In the genomic region with DNA sequence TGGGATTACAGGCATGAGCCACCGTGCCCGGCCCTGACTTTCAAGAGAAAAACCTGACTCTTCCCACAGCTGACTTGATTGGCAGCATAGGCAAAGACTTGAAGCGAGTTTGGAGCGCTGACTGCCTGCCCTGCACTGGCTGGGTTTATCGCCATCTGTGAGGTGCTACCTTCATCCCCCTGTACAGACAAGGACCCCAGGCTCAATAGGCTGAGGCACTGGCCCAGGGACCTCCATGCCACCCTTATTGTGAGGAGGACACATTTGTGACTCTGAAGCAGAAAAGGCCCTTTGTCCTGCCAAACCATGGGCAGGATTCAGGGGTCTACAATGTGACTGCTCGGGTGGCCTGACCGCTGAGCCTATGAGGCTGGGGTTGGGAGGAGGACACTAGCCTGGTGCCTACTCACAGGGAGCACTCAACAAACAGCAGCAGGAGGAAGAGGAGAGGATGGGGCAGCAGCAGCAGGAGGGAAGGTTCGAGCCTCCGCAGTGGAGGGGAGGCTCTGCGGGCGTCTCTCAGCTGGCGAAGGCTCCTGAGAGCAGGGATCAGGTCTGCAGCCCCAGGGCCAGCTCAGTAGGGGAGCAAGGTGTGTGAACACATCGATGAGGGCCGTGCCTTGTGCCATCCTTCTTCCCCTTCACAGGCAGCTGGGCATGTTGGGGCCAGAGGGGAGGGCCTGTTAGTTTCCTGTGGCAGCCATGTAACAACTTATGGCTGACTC, we compare ENCODE assay signal across 11 cellular contexts.
A peak's percentile ranks its signal among the peaks of the same experiment; 100 is the strongest.
DNase-seq lines count a peak whose midpoint lies in the region; ATAC-seq, FAIRE-seq and TF ChIP-seq lines count a peak whose summit lies in the region.
"Had no signal": no experiment of that assay in that cellular context is flagged by ENCODE, and none has a peak within 500 bp of the region (broad histone marks: within the 10 kb centered on the region; RNA-seq: fewer than 3 reads in every experiment).

No MANE protein-coding gene starts in this region.

- POLR2A ChIA-PET in HepG2 (lab: Yijun Ruan, JAX): no interaction called here

- no peaks in the 10 kb centered on the region for H3K36me3 ChIP-seq in right lobe of liver
- H3K36me3 ChIP-seq in HepG2 (replicated peaks in 1 of 2; ENCODE audit: control insufficient read depth in 1 of 2, insufficient read depth in 2 of 2, low read length in 2 of 2): no peaks in the 10 kb centered on the region
- peaks cover 0 to 8% (median 3%) of the 10 kb centered on the region in 4 donors for H3K36me3 ChIP-seq in esophagus muscularis mucosa

- DNase-seq in right lobe of liver (peak; percentile 19 to 52 (median 45)), HepG2 (ENCODE audit: low spot score) (no peak), esophagus muscularis mucosa (ENCODE audit: extremely low spot score) (no peak), omental fat pad (ENCODE audit: low spot score) (peak; percentile 22), GM19240 (ENCODE audit: insufficient read length, low spot score) (no peak), foreskin melanocyte (no peak)
- DNase-seq: C1 segment of cervical spinal cord, NCI-H187 treated with DMSO at 0.1 percent for 48 hours had no signal

- no peak overlapping the region for H3K9ac ChIP-seq in HepG2 (ENCODE audit: insufficient read depth, low read depth, low read length)

- no peaks in the 10 kb centered on the region for H3K79me2 ChIP-seq in HepG2 (ENCODE audit: insufficient read depth, low read length)

- TF ChIP-seq POLR2A in right lobe of liver (IDR thresholded peaks at IDR 0.05) (no peak), HepG2 (IDR thresholded peaks at IDR 0.05; ENCODE audit: insufficient read depth in 1 of 2, low read depth in 2 of 2, low read length in 2 of 2) (no peak), esophagus muscularis mucosa (IDR thresholded peaks at IDR 0.05; ENCODE audit: low read depth) (no peak)

- no peak overlapping the region for H2AFZ ChIP-seq in HepG2 (ENCODE audit: low read length)

- intact Hi-C loops in right lobe of liver (cut with DNase I) (no loop called here), HepG2 (cut with micrococcal nuclease; ENCODE audit: unreplicated experiment) (no loop called here), esophagus muscularis mucosa (cut with DNase I) (no loop called here)

- H3K27me3 ChIP-seq in right lobe of liver (no peaks in the 10 kb centered on the region), HepG2 (ENCODE audit: control insufficient read depth in 1 of 2, insufficient read depth in 2 of 2, low read length in 2 of 2) (peaks cover 34 to 85% of the 10 kb centered on the region in 2 experiments), esophagus muscularis mucosa (no peaks in the 10 kb centered on the region)

- H4K20me1 ChIP-seq in HepG2 (ENCODE audit: insufficient read depth, low read length): peaks cover 5% of the 10 kb centered on the region; the same call in 1 of the 2 replicates

- no peak for ATAC-seq in right lobe of liver
- no peak for ATAC-seq in HepG2
- no peak for ATAC-seq in omental fat pad (ENCODE audit: low FRiP score)
- ATAC-seq in GM18517 (IDR thresholded peaks at IDR 0.05; ENCODE audit: unreplicated experiment): no peak
- no peak for ATAC-seq in HG03095 (IDR thresholded peaks at IDR 0.05; ENCODE audit: unreplicated experiment)

- H3K4me1 ChIP-seq in right lobe of liver (peaks cover 2 to 47% (median 26%) of the 10 kb centered on the region in 4 donors), HepG2 (ENCODE audit: insufficient read depth, low read length) (peaks cover 2% of the 10 kb centered on the region; the same call in 1 of the 2 replicates), esophagus muscularis mucosa (peaks cover 68 to 91% (median 88%) of the 10 kb centered on the region in 4 donors)

- no peak for FAIRE-seq in HepG2 (lab: Jason Lieb, UNC)
- FAIRE-seq: TTC549 had no signal

- no peak for TF ChIP-seq EP300 in HepG2 (IDR thresholded peaks at IDR 0.05; ENCODE audit: low read depth in 2 of 2, low read length in 2 of 2)
- TF ChIP-seq EP300 in HepG2 (CRISPR knock-in tag; IDR thresholded peaks at IDR 0.05; ENCODE audit: borderline replicate concordance): no peak
- TF ChIP-seq EP300 in esophagus muscularis mucosa (IDR thresholded peaks at IDR 0.05): no peak

- BruUV-seq in HepG2 (replicated peaks; lab: Mats Ljungman, UMichigan): no TSS peak

- no peak for TF ChIP-seq RAD21 in HepG2 (CRISPR knock-in tag; IDR thresholded peaks at IDR 0.05)

- no peaks in the 10 kb centered on the region for H3K9me3 ChIP-seq in right lobe of liver
- no peaks in the 10 kb centered on the region for H3K9me3 ChIP-seq in HepG2 (ENCODE audit: low read length)
- H3K9me3 ChIP-seq in esophagus muscularis mucosa: no peaks in the 10 kb centered on the region

- no peak overlapping the region for H3K4me2 ChIP-seq in HepG2 (ENCODE audit: low read depth, low read length)

- in situ Hi-C loops in HepG2 (cut with HindIII; ENCODE audit: extremely low pct_ligation_motif_present, low pct_unique_long_range_greater_than_20kb): no loop called here

- no peak overlapping the region for H3K27ac ChIP-seq in right lobe of liver
- no peak overlapping the region for H3K27ac ChIP-seq in HepG2 (ENCODE audit: extremely low read length, insufficient read depth, low read length)
- H3K27ac ChIP-seq in esophagus muscularis mucosa (replicated peaks in 1 of 4): peak overlapping the region; percentile 99 to 100 (median 100)

- 95% methylated on average over 4 of the region's 14 CpGs for WGBS in right lobe of liver (ENCODE audit: insufficient coverage, low coverage, low lambda C conversion rate, missing lambda C conversion rate)
- WGBS in HepG2 (ENCODE audit: low lambda C conversion rate): 44% methylated on average over 5 of the region's 14 CpGs
- 85% methylated on average over 13 of the region's 14 CpGs for WGBS in esophagus muscularis mucosa

- CTCF ChIA-PET in HepG2 (lab: Yijun Ruan, JAX; ENCODE audit: low intra/inter-chr PET ratio, low total read pairs): no interaction called here

- no peak overlapping the region for H3K4me3 ChIP-seq in right lobe of liver
- H3K4me3 ChIP-seq in HepG2 (replicated peaks in 1 of 3; ENCODE audit: insufficient read depth in 1 of 3, low read depth in 2 of 3, low read length in 3 of 3): no peak overlapping the region
- no peak overlapping the region for H3K4me3 ChIP-seq in esophagus muscularis mucosa

- TF ChIP-seq CTCF in right lobe of liver (IDR thresholded peaks at IDR 0.05) (no peak), HepG2 (CRISPR knock-in tag; IDR thresholded peaks at IDR 0.05) (no peak), esophagus muscularis mucosa (IDR thresholded peaks at IDR 0.05) (no peak), omental fat pad (IDR thresholded peaks at IDR 0.05) (no peak)

TF ChIP-seq in HepG2, 621 proteins besides CTCF, POLR2A, EP300 and RAD21 (continues in another document):
- TF ChIP-seq SETDB1 (CRISPR knock-in tag; IDR thresholded peaks at IDR 0.05; ENCODE audit: borderline replicate concordance) (no peak), IRF1 (CRISPR knock-in tag; IDR thresholded peaks at IDR 0.05; ENCODE audit: low read depth) (no peak), ZNF607 (CRISPR knock-in tag; IDR thresholded peaks at IDR 0.05; ENCODE audit: borderline replicate concordance) (no peak), DR1 (CRISPR knock-in tag; IDR thresholded peaks at IDR 0.05) (no peak)
- TF ChIP-seq, protein P1, sequence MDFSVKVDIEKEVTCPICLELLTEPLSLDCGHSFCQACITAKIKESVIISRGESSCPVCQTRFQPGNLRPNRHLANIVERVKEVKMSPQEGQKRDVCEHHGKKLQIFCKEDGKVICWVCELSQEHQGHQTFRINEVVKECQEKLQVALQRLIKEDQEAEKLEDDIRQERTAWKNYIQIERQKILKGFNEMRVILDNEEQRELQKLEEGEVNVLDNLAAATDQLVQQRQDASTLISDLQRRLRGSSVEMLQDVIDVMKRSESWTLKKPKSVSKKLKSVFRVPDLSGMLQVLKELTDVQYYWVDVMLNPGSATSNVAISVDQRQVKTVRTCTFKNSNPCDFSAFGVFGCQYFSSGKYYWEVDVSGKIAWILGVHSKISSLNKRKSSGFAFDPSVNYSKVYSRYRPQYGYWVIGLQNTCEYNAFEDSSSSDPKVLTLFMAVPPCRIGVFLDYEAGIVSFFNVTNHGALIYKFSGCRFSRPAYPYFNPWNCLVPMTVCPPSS (IDR thresholded peaks at IDR 0.05): no peak
- TF ChIP-seq, protein P2, sequence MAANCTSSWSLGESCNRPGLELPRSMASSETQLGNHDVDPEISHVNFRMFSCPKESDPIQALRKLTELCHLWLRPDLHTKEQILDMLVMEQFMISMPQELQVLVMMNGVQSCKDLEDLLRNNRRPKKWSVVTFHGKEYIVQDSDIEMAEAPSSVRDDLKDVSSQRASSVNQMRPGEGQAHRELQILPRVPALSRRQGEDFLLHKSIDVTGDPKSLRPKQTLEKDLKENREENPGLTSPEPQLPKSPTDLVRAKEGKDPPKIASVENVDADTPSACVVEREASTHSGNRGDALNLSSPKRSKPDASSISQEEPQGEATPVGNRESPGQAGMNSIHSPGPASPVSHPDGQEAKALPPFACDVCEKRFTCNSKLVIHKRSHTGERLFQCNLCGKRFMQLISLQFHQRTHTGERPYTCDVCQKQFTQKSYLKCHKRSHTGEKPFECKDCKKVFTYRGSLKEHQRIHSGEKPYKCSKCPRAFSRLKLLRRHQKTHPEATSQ (CRISPR knock-in tag; IDR thresholded peaks at IDR 0.05; ENCODE audit: borderline replicate concordance): no peak

Comparison
In these comparisons a context has a peak if more than half of its experiments do, and no peak if none do; other contexts are left out.
1. DNase-seq: peak in right lobe of liver (3 of 3) and omental fat pad (single experiment); none in HepG2 (single experiment), esophagus muscularis mucosa (single experiment), GM19240 (single experiment) and foreskin melanocyte (single experiment).
2. H3K27ac ChIP-seq: peak in esophagus muscularis mucosa (4 of 4); none in right lobe of liver (0 of 3) and HepG2 (single experiment).